Comparison of ENCODE assay signal across 1 cellular context in the genomic region with DNA sequence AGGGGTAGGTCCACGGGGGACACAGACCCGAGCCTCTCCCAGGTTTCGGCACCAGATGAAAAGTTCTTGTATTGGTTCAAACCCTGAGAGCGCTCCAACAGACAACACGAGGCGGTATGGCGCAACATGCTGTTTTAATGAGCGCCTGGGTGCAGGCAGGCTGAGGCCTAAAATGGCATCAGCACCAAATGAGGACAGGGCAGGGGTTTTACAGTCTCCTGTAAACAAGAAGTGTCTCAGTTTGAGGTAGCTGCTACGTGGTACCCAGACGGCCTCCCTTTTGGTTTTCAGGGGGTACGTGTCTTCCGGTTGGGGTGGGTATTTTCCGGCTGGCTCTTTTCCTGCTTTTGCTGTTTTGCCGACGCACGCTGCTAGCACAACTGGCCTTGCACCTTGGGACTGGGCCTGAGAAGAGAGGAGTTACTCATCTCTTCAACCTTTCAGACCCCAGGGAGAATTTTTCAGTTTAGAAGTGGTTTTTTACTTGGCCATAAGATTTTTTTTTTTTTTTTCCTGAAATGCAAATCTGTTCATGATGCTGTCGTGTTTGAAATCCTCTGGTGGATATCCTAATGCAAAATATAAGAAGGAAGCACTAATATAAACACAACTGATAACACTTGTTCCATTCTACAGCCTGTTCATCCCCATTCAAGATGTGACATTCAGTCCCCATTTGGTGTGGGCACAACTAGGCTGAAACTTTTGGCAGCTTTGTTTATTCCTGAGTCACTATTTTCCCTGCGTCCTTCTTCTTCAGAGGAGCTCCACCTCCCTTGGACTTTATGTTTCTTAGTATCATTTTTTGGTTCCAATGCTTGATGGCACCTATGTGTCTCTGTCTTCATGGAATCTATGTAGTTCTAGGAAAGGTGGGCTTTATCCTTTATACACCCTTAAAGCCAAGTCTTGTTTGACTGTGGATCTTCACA.
TF ChIP-seq lines count a peak whose summit lies in the region.

No MANE protein-coding gene starts in this region.

TF ChIP-seq in K562, 482 proteins besides CTCF, POLR2A, EP300 and RAD21:
- TF ChIP-seq ZNF316 (IDR thresholded peaks at IDR 0.05) = no peak
- peak; percentile 81 for TF ChIP-seq CEBPB (tag; IDR thresholded peaks at IDR 0.05)
- no peak for TF ChIP-seq RFX7 (CRISPR knock-in tag; IDR thresholded peaks at IDR 0.05)
- TF ChIP-seq ETV6 (IDR thresholded peaks at IDR 0.05; ENCODE audit: borderline replicate concordance in 1 of 2, low read depth in 2 of 2, low read length in 1 of 2) = no peak
- TF ChIP-seq ETV6 (CRISPR knock-in tag; IDR thresholded peaks at IDR 0.05; ENCODE audit: borderline replicate concordance) = no peak
- TF ChIP-seq RBM34 (IDR thresholded peaks at IDR 0.05; ENCODE audit: borderline replicate concordance, insufficient read depth, low read length) = no peak
- no peak for TF ChIP-seq TAL1 (IDR thresholded peaks at IDR 0.05)
- no peak for TF ChIP-seq ZNF766 (CRISPR knock-in tag; conservative IDR thresholded peaks at IDR 0.05)
- TF ChIP-seq CEBPG (CRISPR knock-in tag; IDR thresholded peaks at IDR 0.05) = peak; percentile 40; the same call in 1 of the 2 replicates
- TF ChIP-seq CEBPG (tag; conservative IDR thresholded peaks at IDR 0.05 in 1 of 2, IDR thresholded peaks at IDR 0.05 in 1 of 2) = peak; percentile 49 to 66; a peak in 3 of 4 replicates
- peak; percentile 56; the same call in 1 of the 2 replicates for TF ChIP-seq GABPA (tag; conservative IDR thresholded peaks at IDR 0.05; ENCODE audit: low read depth)
- TF ChIP-seq ARHGAP35 (IDR thresholded peaks at IDR 0.05; ENCODE audit: partially characterized antibody) = no peak
- no peak for TF ChIP-seq ESRRB (CRISPR knock-in tag; IDR thresholded peaks at IDR 0.05; ENCODE audit: borderline replicate concordance)
- no peak for TF ChIP-seq XRCC4 (IDR thresholded peaks at IDR 0.05; ENCODE audit: extremely low read depth, insufficient read depth, insufficient read length)
- TF ChIP-seq, protein P1, sequence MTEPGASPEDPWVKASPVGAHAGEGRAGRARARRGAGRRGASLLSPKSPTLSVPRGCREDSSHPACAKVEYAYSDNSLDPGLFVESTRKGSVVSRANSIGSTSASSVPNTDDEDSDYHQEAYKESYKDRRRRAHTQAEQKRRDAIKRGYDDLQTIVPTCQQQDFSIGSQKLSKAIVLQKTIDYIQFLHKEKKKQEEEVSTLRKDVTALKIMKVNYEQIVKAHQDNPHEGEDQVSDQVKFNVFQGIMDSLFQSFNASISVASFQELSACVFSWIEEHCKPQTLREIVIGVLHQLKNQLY (CRISPR knock-in tag; conservative IDR thresholded peaks at IDR 0.05) = no peak
- no peak for TF ChIP-seq ETV5 (CRISPR knock-in tag; IDR thresholded peaks at IDR 0.05; ENCODE audit: low read depth)
- TF ChIP-seq CBX2 (IDR thresholded peaks at IDR 0.05; ENCODE audit: insufficient read depth, low read length, poor library complexity, severe bottlenecking) = no peak
- no peak for TF ChIP-seq ZNF140 (CRISPR knock-in tag; IDR thresholded peaks at IDR 0.05)
- TF ChIP-seq PTRF (tag; IDR thresholded peaks at IDR 0.05) = no peak
- TF ChIP-seq HCFC1 (IDR thresholded peaks at IDR 0.05; ENCODE audit: low read depth, low read length) = no peak
- no peak for TF ChIP-seq SAFB (IDR thresholded peaks at IDR 0.05; ENCODE audit: borderline replicate concordance, low read depth, low read length)
- no peak for TF ChIP-seq HDGF (IDR thresholded peaks at IDR 0.05)
- TF ChIP-seq, protein P2, sequence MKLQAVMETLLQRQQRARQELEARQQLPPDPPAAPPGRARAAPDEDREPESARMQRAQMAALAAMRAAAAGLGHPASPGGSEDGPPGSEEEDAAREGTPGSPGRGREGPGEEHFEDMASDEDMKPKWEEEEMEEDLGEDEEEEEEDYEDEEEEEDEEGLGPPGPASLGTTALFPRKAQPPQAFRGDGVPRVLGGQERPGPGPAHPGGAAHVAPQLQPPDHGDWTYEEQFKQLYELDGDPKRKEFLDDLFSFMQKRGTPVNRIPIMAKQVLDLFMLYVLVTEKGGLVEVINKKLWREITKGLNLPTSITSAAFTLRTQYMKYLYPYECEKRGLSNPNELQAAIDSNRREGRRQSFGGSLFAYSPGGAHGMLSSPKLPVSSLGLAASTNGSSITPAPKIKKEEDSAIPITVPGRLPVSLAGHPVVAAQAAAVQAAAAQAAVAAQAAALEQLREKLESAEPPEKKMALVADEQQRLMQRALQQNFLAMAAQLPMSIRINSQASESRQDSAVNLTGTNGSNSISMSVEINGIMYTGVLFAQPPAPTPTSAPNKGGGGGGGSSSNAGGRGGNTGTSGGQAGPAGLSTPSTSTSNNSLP (IDR thresholded peaks at IDR 0.05; ENCODE audit: borderline replicate concordance, low read depth, low read length) = no peak
